10 cellular contexts compared by ENCODE assay signal in the genomic region with DNA sequence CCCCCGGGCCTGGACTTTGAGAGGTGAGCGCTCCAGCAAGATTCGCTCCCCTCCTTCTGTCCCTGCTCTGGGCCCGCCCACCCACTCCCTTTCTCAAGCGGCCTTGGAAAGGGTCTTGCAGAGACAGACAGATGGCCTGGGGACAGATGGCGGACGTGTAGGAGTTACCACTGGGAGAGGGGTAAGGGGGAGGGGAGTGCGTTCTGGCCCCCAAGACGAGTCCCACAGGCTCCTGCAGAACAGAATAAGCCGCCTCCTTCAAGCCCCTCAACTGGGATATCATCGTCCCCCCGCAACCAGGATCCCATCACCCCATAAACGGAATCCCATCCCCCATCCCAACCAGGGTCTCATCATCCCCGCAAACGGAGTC. TPM values are rescaled to one million over a fixed set of nuclear protein-coding genes. Genes with fewer than 3 reads are reported as not detected.
DNase-seq lines count a peak whose midpoint lies in the region; ATAC-seq, FAIRE-seq and TF ChIP-seq lines count a peak whose summit lies in the region.
"Had no signal": no experiment of that assay in that cellular context is flagged by ENCODE, and none has a peak within 500 bp of the region (broad histone marks: within the 10 kb centered on the region; RNA-seq: fewer than 3 reads in every experiment).

No MANE protein-coding gene starts in this region.

- no peak for TF ChIP-seq POLR2A in A549 (IDR thresholded peaks at IDR 0.05; ENCODE audit: low read length)

- H3K4me1 ChIP-seq in A549 (peaks cover 33% of the 10 kb centered on the region), HUES48 (ENCODE audit: control insufficient read depth, insufficient read depth, low read length) (0 out of 2 replicates have a peak, but pooled peaks cover 2% of the 10 kb centered on the region), mononuclear cell (ENCODE audit: insufficient read depth, low read length) (peaks cover 68% of the 10 kb centered on the region)

- no peak for TF ChIP-seq EP300 in A549 (IDR thresholded peaks at IDR 0.05)

- no peak for ATAC-seq in A549
- ATAC-seq in HG03354 (IDR thresholded peaks at IDR 0.05; ENCODE audit: poor library complexity, severe bottlenecking, unreplicated experiment) = no peak

- peak overlapping the region; percentile 81 to 92 for H3K27ac ChIP-seq in A549
- H3K27ac ChIP-seq in HUES48 (ENCODE audit: low read depth, low read length) = no peak overlapping the region
- H3K27ac ChIP-seq in brain microvascular endothelial cell = no peak overlapping the region

- H3K27me3 ChIP-seq in HUES48 (ENCODE audit: control insufficient read depth, insufficient read depth, low read length) = peaks cover 13% of the 10 kb centered on the region
- H3K27me3 ChIP-seq in brain microvascular endothelial cell (replicated peaks) = no peaks in the 10 kb centered on the region
- H3K27me3 ChIP-seq in mononuclear cell (ENCODE audit: insufficient read depth, low read length) = no peaks in the 10 kb centered on the region

- H3K4me3 ChIP-seq in A549 (peak overlapping the region; percentile 48), HUES48 (ENCODE audit: low read depth, low read length) (peak overlapping the region; percentile 75), brain microvascular endothelial cell (ENCODE audit: low read depth, low read length) (peak overlapping the region; percentile 52), mononuclear cell (ENCODE audit: low read length) (peak overlapping the region; percentile 30)

- CTCF ChIA-PET in A549 (lab: Yijun Ruan, JAX) = interaction anchor here (0.6 to 3.4 kb wide), 32 partner anchors 9 to 171 kb away, joined by 3 to 118 read pairs (median 8); a partner anchor contains a TSS

- no peaks in the 10 kb centered on the region for H3K9me3 ChIP-seq in A549
- H3K9me3 ChIP-seq in HUES48 (ENCODE audit: control insufficient read depth, insufficient read depth, low read length) = no peaks in the 10 kb centered on the region
- H3K9me3 ChIP-seq in mononuclear cell (ENCODE audit: low read depth, low read length) = no peaks in the 10 kb centered on the region

- no peak overlapping the region for H3K9ac ChIP-seq in HUES48 (ENCODE audit: low read depth, low read length)

- POLR2A ChIA-PET in A549 (lab: Yijun Ruan, JAX) = interaction anchor here (0.7 kb wide), 1 partner anchor 59 kb away, joined by 3 read pairs; no protein-coding TSS in a partner anchor

- H3K4me2 ChIP-seq in A549 = peak overlapping the region; percentile 92

- in situ Hi-C loops in brain microvascular endothelial cell (cut with HindIII; ENCODE audit: low pct_ligation_motif_present, low sequenced_read_pairs) = no loop called here

- 48% methylated on average over 5 of the region's 15 CpGs for WGBS in A549 (ENCODE audit: missing lambda C conversion rate)

- FAIRE-seq in A549 (lab: Jason Lieb, UNC) = no peak
- FAIRE-seq: endometrium had no signal

- no peak for TF ChIP-seq RAD21 in A549 (conservative IDR thresholded peaks at IDR 0.05 in 1 of 2, IDR thresholded peaks at IDR 0.05 in 1 of 2)

- intact Hi-C loops in posterior cingulate gyrus (cut with DNase I) = loop anchor here (2.0 to 5.0 kb wide), 2 partner anchors 59 to 78 kb away; a partner anchor contains a TSS

- TF ChIP-seq CTCF in A549 (IDR thresholded peaks at IDR 0.05) (no peak), brain microvascular endothelial cell (IDR thresholded peaks at IDR 0.05; ENCODE audit: low read depth, low read length, missing control alignments) (no peak)

- H3K36me3 ChIP-seq in HUES48 (ENCODE audit: control insufficient read depth, insufficient read depth, low read length) = no peaks in the 10 kb centered on the region
- no peaks in the 10 kb centered on the region for H3K36me3 ChIP-seq in brain microvascular endothelial cell (replicated peaks)

- DNase-seq in A549 (ENCODE audit: low read depth in 1 of 2, low spot score in 1 of 2) = no peak
- no peak for DNase-seq in brain microvascular endothelial cell
- no peak for DNase-seq in posterior cingulate gyrus
- no peak for DNase-seq in SW480 (ENCODE audit: low spot score)
- DNase-seq in SKM-1 (lab: John Stamatoyannopoulos, UW; ENCODE audit: unreplicated experiment) = no peak
- DNase-seq: NCI-H1417 treated with DMSO at 0.1 percent for 48 hours had no signal

TF ChIP-seq in A549, 52 proteins besides CTCF, POLR2A, EP300 and RAD21:
- no peak for TF ChIP-seq HOXB5 (CRISPR knock-in tag; IDR thresholded peaks at IDR 0.05)
- TF ChIP-seq CBX2 (IDR thresholded peaks at IDR 0.05; ENCODE audit: borderline replicate concordance, low read depth) = no peak
- TF ChIP-seq JUNB (IDR thresholded peaks at IDR 0.05) = no peak

RNA-seq across cellular contexts. Expression of a gene that starts 3.6 kb away (rescaled TPM):
- polyA plus RNA-seq in A549 (2011; rRNA removed) = 3.2 TPM in 2 replicates
- polyA plus RNA-seq in A549 (2012; cell fraction: cytosol; rRNA removed) = 3.5 and 4.9 TPM in 2 replicates
- polyA plus RNA-seq in A549 (2012; cell fraction: nucleus; rRNA removed) = 3.0 TPM in 2 replicates
- 4.9 to 5.9 TPM (median 5.4 TPM) in 3 replicates for polyA plus RNA-seq in A549 (2017; fragmentation: RNase III; extraction: RNeasy Plus Mini Kit Qiagen cat#74134 plus additional on column Dnase treatment)
- polyA minus RNA-seq in A549 (2011; rRNA and poly(A)+ RNA removed) = 2.7 and 3.2 TPM in 2 replicates
- total RNA-seq in mononuclear cell = 5.5 TPM

RNA-seq across cellular contexts. Expression of a gene that starts 34.4 kb away (rescaled TPM):
- polyA plus RNA-seq in A549 (2011; rRNA removed) (62.1 and 63.3 TPM in 2 replicates), A549 (2017; fragmentation: RNase III; extraction: RNeasy Plus Mini Kit Qiagen cat#74134 plus additional on column Dnase treatment) (101 to 107 TPM (median 104 TPM) in 3 replicates)
- polyA plus RNA-seq in A549 (2012; cell fraction: cytosol; rRNA removed) = 191 and 198 TPM in 2 replicates
- 105 and 146 TPM in 2 replicates for polyA plus RNA-seq in A549 (2012; cell fraction: nucleus; rRNA removed)
- polyA minus RNA-seq in A549 (2011; rRNA and poly(A)+ RNA removed) = 26.6 and 34.4 TPM in 2 replicates
- 40.8 TPM for total RNA-seq in mononuclear cell

Comparison
In these comparisons a context has a peak if more than half of its experiments do, and no peak if none do; other contexts are left out.
1. H3K27ac ChIP-seq: peak in A549 (2 of 2); none in HUES48 (single experiment) and brain microvascular endothelial cell (single experiment).
2. Peak in every context shown above with its lines, with median percentiles within 50 percentile points of each other: H3K4me3 ChIP-seq.